2 cellular contexts compared by ENCODE assay signal in genomic region chr12:12323118-12323517, GRCh38.
TF ChIP-seq lines count a peak whose summit lies in the region.

No MANE protein-coding gene starts in this region.

TF ChIP-seq in A549, 52 proteins besides CTCF, POLR2A, EP300 and RAD21:
- TF ChIP-seq PHF8 (IDR thresholded peaks at IDR 0.05; ENCODE audit: borderline replicate concordance, low read depth) (no peak), CBX8 (IDR thresholded peaks at IDR 0.05) (no peak), BCL3 (IDR thresholded peaks at IDR 0.05) (no peak), KDM5A (IDR thresholded peaks at IDR 0.05) (no peak), TFCP2L1 (CRISPR knock-in tag; IDR thresholded peaks at IDR 0.05) (no peak), RARB (CRISPR knock-in tag; IDR thresholded peaks at IDR 0.05) (no peak), BHLHE40 (IDR thresholded peaks at IDR 0.05; ENCODE audit: low read depth, low read length) (no peak), CHD4 (IDR thresholded peaks at IDR 0.05; ENCODE audit: borderline replicate concordance) (no peak), ZNF302 (CRISPR knock-in tag; IDR thresholded peaks at IDR 0.05) (no peak), KDM1A (IDR thresholded peaks at IDR 0.05; ENCODE audit: low read depth) (no peak), HDAC2 (IDR thresholded peaks at IDR 0.05) (no peak)

TF ChIP-seq in IMR-90, 13 proteins besides CTCF, POLR2A, EP300 and RAD21:
- no peak for TF ChIP-seq MAFK (IDR thresholded peaks at IDR 0.05; ENCODE audit: low read depth, low read length)
- no peak for TF ChIP-seq CEBPB (IDR thresholded peaks at IDR 0.05; ENCODE audit: low read depth, low read length)
- TF ChIP-seq USF2 (IDR thresholded peaks at IDR 0.05; ENCODE audit: low read depth, low read length) = no peak
